Comparison of ENCODE assay signal across 28 cellular contexts in genomic region chr11:107316426-107316825, GRCh38.
"Had no signal": no experiment of that assay in that cellular context is flagged by ENCODE, and none has a peak within 500 bp of the region (broad histone marks: within the 10 kb centered on the region; RNA-seq: fewer than 3 reads in every experiment).

No MANE protein-coding gene starts in this region.

- H3K27ac ChIP-seq: colonic mucosa, coronary artery, dorsolateral prefrontal cortex, epithelial cell of prostate, esophagus muscularis mucosa, esophagus squamous epithelium, gastrocnemius medialis, gastroesophageal sphincter, heart left ventricle, heart right ventricle had no signal

- FAIRE-seq: colon, endometrium, endothelial cell of umbilical vein, frontal cortex had no signal

- ATAC-seq: effector memory CD8-positive, alpha-beta T cell; esophagus mucosa; gastrocnemius medialis; gastroesophageal sphincter; heart left ventricle; heart right ventricle had no signal

- H3K27me3 ChIP-seq: colonic mucosa, dorsolateral prefrontal cortex, esophagus muscularis mucosa, esophagus squamous epithelium, gastrocnemius medialis, gastroesophageal sphincter, heart left ventricle, heart right ventricle had no signal

- H3K4me1 Mint-ChIP-seq: endodermal cell had no signal

- H3K27me3 Mint-ChIP-seq: dendritic cell treated with granulocyte-macrophage colony-stimulating factor and Interleukin-4, amounts not matched to agents 40 ng/mL and 50 ng/mL, for 4 days; effector memory CD8-positive, alpha-beta T cell had no signal

- H3K9me3 Mint-ChIP-seq: effector memory CD8-positive, alpha-beta T cell had no signal

- H3K36me3 ChIP-seq: colonic mucosa had no signal

- H3K4me3 Mint-ChIP-seq: dendritic cell treated with granulocyte-macrophage colony-stimulating factor and Interleukin-4, amounts not matched to agents 40 ng/mL and 50 ng/mL, for 4 days; effector memory CD8-positive, alpha-beta T cell; endodermal cell had no signal

- H3K4me1 ChIP-seq: colonic mucosa, esophagus muscularis mucosa, esophagus squamous epithelium, gastrocnemius medialis, gastroesophageal sphincter, heart left ventricle, heart right ventricle had no signal

- H3K27ac Mint-ChIP-seq: dendritic cell treated with granulocyte-macrophage colony-stimulating factor and Interleukin-4, amounts not matched to agents 40 ng/mL and 50 ng/mL, for 4 days; effector memory CD8-positive, alpha-beta T cell; endodermal cell had no signal

- H3K4me3 ChIP-seq: colonic mucosa, coronary artery, dorsolateral prefrontal cortex, esophagus muscularis mucosa, esophagus squamous epithelium, gastrocnemius medialis, gastroesophageal sphincter, heart left ventricle, heart right ventricle had no signal

- DNase-seq: colonic mucosa; cortex of kidney; dermis blood vessel endothelial cell; dorsolateral prefrontal cortex; effector CD4-positive, alpha-beta T cell; effector CD8-positive, alpha-beta T cell; effector memory CD4-positive, alpha-beta T cell; effector memory CD8-positive, alpha-beta T cell; endodermal cell; erythroblast; esophagus squamous epithelium; foreskin fibroblast; foreskin melanocyte; gastrocnemius medialis; glutamatergic neuron; head of caudate nucleus; heart left ventricle; heart right ventricle had no signal

- H3K9me3 ChIP-seq: colonic mucosa, esophagus muscularis mucosa, gastrocnemius medialis, gastroesophageal sphincter had no signal
